8 cellular contexts compared by ENCODE assay signal in genomic region chr11:43644626-43645299, GRCh38. TPM values are rescaled to one million over a fixed set of nuclear protein-coding genes. Genes with fewer than 3 reads are reported as not detected.
DNase-seq lines count a peak whose midpoint lies in the region; FAIRE-seq and TF ChIP-seq lines count a peak whose summit lies in the region.

No MANE protein-coding gene starts in this region.

- H4K20me1 ChIP-seq in OCI-LY3 (ENCODE audit: insufficient read depth, low read length) (no peaks in the 10 kb centered on the region), endothelial cell of umbilical vein (replicated peaks; ENCODE audit: control insufficient read depth, extremely low read depth, insufficient read depth, low read length) (no peaks in the 10 kb centered on the region)

- H3K4me2 ChIP-seq in OCI-LY3 (ENCODE audit: low read length): peak overlapping the region; percentile 91
- peak overlapping the region; percentile 89 for H3K4me2 ChIP-seq in endothelial cell of umbilical vein (ENCODE audit: insufficient read depth, low read length)

- H3K36me3 ChIP-seq in OCI-LY3 (replicated peaks; ENCODE audit: low read depth, low read length) (peaks cover 4% of the 10 kb centered on the region), endothelial cell of umbilical vein (ENCODE audit: control insufficient read depth in 2 of 2, extremely low read depth in 1 of 2, insufficient read depth in 2 of 2, low read length in 2 of 2) (peaks cover 0 to 2% of the 10 kb centered on the region in 2 experiments)

- no peak for TF ChIP-seq CTCF in OCI-LY3 (IDR thresholded peaks at IDR 0.05; ENCODE audit: low read depth, low read length)
- TF ChIP-seq CTCF in endothelial cell of umbilical vein (IDR thresholded peaks at IDR 0.05; ENCODE audit: extremely low read depth in 1 of 2, insufficient read depth in 1 of 2, low read depth in 1 of 2, low read length in 2 of 2): no peak
- no peak for TF ChIP-seq CTCF in nephron (IDR thresholded peaks at IDR 0.05; ENCODE audit: unreplicated experiment in 3 of 3)

- intact Hi-C loops in endothelial cell of umbilical vein (cut with micrococcal nuclease): loop anchor here (2.0 to 5.0 kb wide), 3 partner anchors 36 to 208 kb away; partner anchors contain the start of gene HSD17B12

- H3K79me2 ChIP-seq in OCI-LY3 (ENCODE audit: low read length) (peaks cover 25% of the 10 kb centered on the region), endothelial cell of umbilical vein (ENCODE audit: control insufficient read depth, insufficient read depth, low read length) (peaks cover 17% of the 10 kb centered on the region)

- TF ChIP-seq POLR2A in GM12891 (IDR thresholded peaks at IDR 0.05; ENCODE audit: low read depth, low read length) (no peak), endothelial cell of umbilical vein (IDR thresholded peaks at IDR 0.05; ENCODE audit: low read depth, low read length) (no peak)

- DNase-seq in GM12891 (ENCODE audit: insufficient read length, low spot score) (no peak), endothelial cell of umbilical vein (ENCODE audit: low read depth, low spot score) (no peak), ecto neural progenitor cell (ENCODE audit: low spot score) (no peak), mucosa of gallbladder (ENCODE audit: low spot score) (no peak)
- DNase-seq in stimulated activated CD4-positive, alpha-beta T cell treated with anti-CD3 and anti-CD28 coated beads, Interleukin-4, amount 100 ng/mL, for 1 hour: no peak
- no peak for DNase-seq in activated CD4-positive, alpha-beta T cell treated with anti-CD3 and anti-CD28 coated beads for 4 hours

- CTCF ChIA-PET in endothelial cell of umbilical vein (lab: Charles Lee): no interaction called here

- peak overlapping the region; percentile 100; the same call in 1 of the 2 replicates for H2AFZ ChIP-seq in OCI-LY3 (ENCODE audit: low read depth, low read length)
- H2AFZ ChIP-seq in endothelial cell of umbilical vein (ENCODE audit: low read depth, low read length): peak overlapping the region; percentile 79

- no peaks in the 10 kb centered on the region for H3K9me1 ChIP-seq in endothelial cell of umbilical vein (replicated peaks; ENCODE audit: control insufficient read depth, extremely low read depth, insufficient read depth, low read length)

- H3K27ac Mint-ChIP-seq in nephron: peak overlapping the region; percentile 61 to 97 (median 97)

- peaks cover 11% of the 10 kb centered on the region for H3K4me1 Mint-ChIP-seq in nephron

- H3K27me3 Mint-ChIP-seq in nephron (ENCODE audit: low read depth): peaks cover 15% of the 10 kb centered on the region

- peak overlapping the region; percentile 98 to 100 (median 100) for H3K4me3 Mint-ChIP-seq in nephron

- H3K4me3 ChIP-seq in OCI-LY3 (ENCODE audit: low read length) (peak overlapping the region; percentile 89), endothelial cell of umbilical vein (replicated peaks in 1 of 3; ENCODE audit: insufficient read depth in 1 of 3, low read depth in 1 of 3, low read length in 3 of 3) (peak overlapping the region; percentile 39 to 92 (median 89))

- H3K27ac ChIP-seq in OCI-LY3 (ENCODE audit: low read length): no peak overlapping the region
- H3K27ac ChIP-seq in endothelial cell of umbilical vein (ENCODE audit: insufficient read depth, low read depth, low read length): peak overlapping the region; percentile 47

- H3K9me3 ChIP-seq in OCI-LY3 (ENCODE audit: insufficient read depth, low read length) (peaks cover 6% of the 10 kb centered on the region; the same call in 1 of the 2 replicates), endothelial cell of umbilical vein (replicated peaks; ENCODE audit: control insufficient read depth, insufficient read depth, low read length) (no peaks in the 10 kb centered on the region)

- dilution Hi-C loops in endothelial cell of umbilical vein (cut with MboI; ENCODE audit: extremely low pct_ligation_motif_present, low sequenced_read_pairs): no loop called here

- peaks cover 12% of the 10 kb centered on the region for H3K36me3 Mint-ChIP-seq in nephron (ENCODE audit: low read depth)

- POLR2A ChIA-PET in endothelial cell of umbilical vein (lab: Charles Lee): no interaction called here

- H3K4me1 ChIP-seq in OCI-LY3 (ENCODE audit: low read length): peaks cover 24% of the 10 kb centered on the region
- H3K4me1 ChIP-seq in endothelial cell of umbilical vein (ENCODE audit: control insufficient read depth, extremely low read depth, insufficient read depth, low read length): peaks cover 13% of the 10 kb centered on the region

- no TSS peak for BruUV-seq in endothelial cell of umbilical vein (replicated peaks; lab: Mats Ljungman, UMichigan)

- H3K9ac ChIP-seq in OCI-LY3 (ENCODE audit: low read length) (peak overlapping the region; percentile 80), endothelial cell of umbilical vein (replicated peaks; ENCODE audit: extremely low read depth, insufficient read depth, low read length) (peak overlapping the region; percentile 77)

- H3K27me3 ChIP-seq in OCI-LY3 (ENCODE audit: low read depth, low read length) (peaks cover 3% of the 10 kb centered on the region; the same call in 1 of the 2 replicates), endothelial cell of umbilical vein (ENCODE audit: control insufficient read depth in 2 of 2, insufficient read depth in 2 of 2, low read length in 2 of 2) (peaks cover under 1 to 6% of the 10 kb centered on the region in 2 experiments)

- H3K9me3 Mint-ChIP-seq in nephron: peaks cover 3% of the 10 kb centered on the region

- peak; percentile 48 for FAIRE-seq in GM12891 (lab: Jason Lieb, UNC)
- FAIRE-seq in endothelial cell of umbilical vein (lab: Jason Lieb, UNC): no peak

TF ChIP-seq in GM12891, 5 proteins besides CTCF, POLR2A, EP300 and RAD21:
- no peak for TF ChIP-seq POU2F2 (IDR thresholded peaks at IDR 0.05; ENCODE audit: low read depth, low read length)
- no peak for TF ChIP-seq PAX5 (IDR thresholded peaks at IDR 0.05; ENCODE audit: insufficient read depth, low read length, severe bottlenecking)
- no peak for TF ChIP-seq POLR2AphosphoS5 (IDR thresholded peaks at IDR 0.05; ENCODE audit: low read depth, low read length)
- no peak for TF ChIP-seq TAF1 (IDR thresholded peaks at IDR 0.05; ENCODE audit: low read depth, low read length)
- TF ChIP-seq SPI1 (IDR thresholded peaks at IDR 0.05; ENCODE audit: low read depth, low read length): no peak

TF ChIP-seq in endothelial cell of umbilical vein, 7 proteins besides CTCF, POLR2A, EP300 and RAD21:
- TF ChIP-seq EZH2 (IDR thresholded peaks at IDR 0.05; ENCODE audit: borderline replicate concordance, low read depth, low read length, severe bottlenecking): no peak
- TF ChIP-seq GATA2 (IDR thresholded peaks at IDR 0.05; ENCODE audit: insufficient read depth, insufficient read length, low read depth, low read length): no peak
- TF ChIP-seq FOS (IDR thresholded peaks at IDR 0.05; ENCODE audit: borderline replicate concordance, insufficient read depth, low read length): no peak
- TF ChIP-seq POLR2AphosphoS5 (IDR thresholded peaks at IDR 0.05; ENCODE audit: insufficient read depth, low read depth, low read length): no peak
- no peak for TF ChIP-seq JUN (IDR thresholded peaks at IDR 0.05; ENCODE audit: borderline replicate concordance, insufficient read depth, insufficient read length, low read depth)
- TF ChIP-seq MAX (IDR thresholded peaks at IDR 0.05; ENCODE audit: insufficient read depth, insufficient read length): no peak
- TF ChIP-seq MYC (IDR thresholded peaks at IDR 0.05; ENCODE audit: low read depth, low read length): no peak
TF ChIP-seq in endothelial cell of umbilical vein: peak in this region for 0.

RNA-seq across cellular contexts. Expression of gene HSD17B12, which starts 35.8 kb away (rescaled TPM):
- polyA plus RNA-seq in GM12891 (2012; ENCODE audit: low read depth, missing spikeins): 25.1 TPM
- total RNA-seq in endothelial cell of umbilical vein (96.5 and 96.6 TPM in 2 replicates), mucosa of gallbladder (113 TPM)
- 39.9 and 41.5 TPM in 2 replicates for polyA plus RNA-seq in endothelial cell of umbilical vein
- 49.0 and 51.0 TPM in 2 replicates for polyA plus RNA-seq in endothelial cell of umbilical vein (2011; cell fraction: cytosol; rRNA removed)
- polyA plus RNA-seq in endothelial cell of umbilical vein (2011; cell fraction: nucleus; rRNA removed): 68.1 and 68.4 TPM in 2 replicates
- 97.8 and 115 TPM in 2 replicates for polyA plus RNA-seq in endothelial cell of umbilical vein (2012)
- polyA minus RNA-seq in endothelial cell of umbilical vein: 97.3 and 106 TPM in 2 replicates
- polyA minus RNA-seq in endothelial cell of umbilical vein (2011; cell fraction: cytosol; rRNA and poly(A)+ RNA removed): 13.0 TPM
- polyA minus RNA-seq in endothelial cell of umbilical vein (2011; cell fraction: nucleus; rRNA and poly(A)+ RNA removed): 131 and 136 TPM in 2 replicates
